ENCODE assay signal across 8 cellular contexts in the genomic region with DNA sequence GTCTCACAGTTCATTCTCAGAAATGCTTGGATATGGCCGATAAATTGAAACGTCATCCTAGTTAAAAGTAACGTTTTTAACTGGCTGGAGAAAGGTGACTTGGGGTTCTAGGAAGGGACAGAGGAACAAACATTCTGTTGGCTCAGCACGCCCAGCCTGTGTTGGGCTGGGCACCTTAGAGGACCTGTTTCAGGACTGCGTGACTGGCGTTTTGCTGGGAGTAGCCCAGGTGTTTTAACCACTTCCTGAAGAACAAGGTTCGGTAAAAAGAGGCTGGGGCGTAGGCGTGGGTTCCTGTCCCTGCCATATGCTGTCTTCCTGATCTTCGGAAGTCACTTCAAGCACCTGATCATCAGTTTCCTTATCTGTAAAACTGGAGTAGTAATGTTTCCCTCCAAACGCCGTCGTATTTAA. TPM values are rescaled to one million over a fixed set of nuclear protein-coding genes. Genes with fewer than 3 reads are reported as not detected.
DNase-seq lines count a peak whose midpoint lies in the region; ATAC-seq and TF ChIP-seq lines count a peak whose summit lies in the region.

No MANE protein-coding gene starts in this region.

- H3K79me2 ChIP-seq in OCI-LY1 (ENCODE audit: insufficient read depth, low read length) = no peaks in the 10 kb centered on the region

- H4K20me1 ChIP-seq in OCI-LY1 (ENCODE audit: insufficient read depth, low read length) = peaks cover 2% of the 10 kb centered on the region; the same call in 1 of the 2 replicates

- DNase-seq in right atrium auricular region (ENCODE audit: low spot score) (no peak), left cardiac atrium (no peak), left lung (peak in 1 of 2 donors; percentile 51), SK-N-DZ (ENCODE audit: low spot score) (no peak)
- peak; percentile 64 for DNase-seq in activated naive CD4-positive, alpha-beta T cell treated with Interleukin-2 at 50 U/mL for 16 hours
- peak in 1 of 2 donors; percentile 65 for DNase-seq in stimulated activated effector memory CD8-positive, alpha-beta T cell treated with anti-CD3 and anti-CD28 coated beads, Interleukin-12 subunit alpha, Interleukin-12 subunit beta, amount 100 ng/mL, for 72 hours (ENCODE audit: low spot score in 2 of 2)

- TF ChIP-seq CTCF in right atrium auricular region (IDR thresholded peaks at IDR 0.05) (no peak), OCI-LY1 (IDR thresholded peaks at IDR 0.05; ENCODE audit: low read length) (no peak), left lung (IDR thresholded peaks at IDR 0.05) (no peak)

- H3K27ac ChIP-seq in right atrium auricular region (peak overlapping the region; percentile 96 to 98), OCI-LY1 (ENCODE audit: low read depth, low read length, poor library complexity, severe bottlenecking) (peak overlapping the region; percentile 45), left lung (peak overlapping the region; percentile 98 to 99)

- peak overlapping the region; percentile 86 for H3K4me3 Mint-ChIP-seq in stimulated activated effector memory CD8-positive, alpha-beta T cell treated with anti-CD3 and anti-CD28 coated beads, Interleukin-12 subunit alpha, Interleukin-12 subunit beta, amount 100 ng/mL, for 72 hours

- H3K27me3 ChIP-seq in right atrium auricular region = no peaks in the 10 kb centered on the region
- H3K27me3 ChIP-seq in OCI-LY1 (ENCODE audit: insufficient read depth, low read length) = no peaks in the 10 kb centered on the region
- H3K27me3 ChIP-seq in left lung = no peaks in the 10 kb centered on the region

- peak overlapping the region; percentile 73 to 79 for H3K4me3 ChIP-seq in right atrium auricular region
- peak overlapping the region; percentile 88 for H3K4me3 ChIP-seq in OCI-LY1 (ENCODE audit: low read depth, low read length, poor library complexity, severe bottlenecking)
- peak overlapping the region; percentile 82 to 84 for H3K4me3 ChIP-seq in left lung

- intact Hi-C loops in left cardiac atrium (cut with DNase I) (loop anchor here (5.0 to 10.0 kb wide), 2 partner anchors 105 to 258 kb away; no protein-coding TSS in a partner anchor), left lung (cut with DNase I) (loop anchor here (10.0 kb wide), 2 partner anchors 95 to 265 kb away; no protein-coding TSS in a partner anchor)

- H3K4me2 ChIP-seq in OCI-LY1 (ENCODE audit: low read length) = peak overlapping the region; percentile 79

- H3F3A ChIP-seq in OCI-LY1 (ENCODE audit: insufficient read depth, low read length) = 0 out of 2 replicates have a peak, but pooled peaks cover 3% of the 10 kb centered on the region

- H3K36me3 Mint-ChIP-seq in stimulated activated effector memory CD8-positive, alpha-beta T cell treated with anti-CD3 and anti-CD28 coated beads, Interleukin-12 subunit alpha, Interleukin-12 subunit beta, amount 100 ng/mL, for 72 hours = peaks cover 32% of the 10 kb centered on the region

- no peaks in the 10 kb centered on the region for H3K9me3 Mint-ChIP-seq in stimulated activated effector memory CD8-positive, alpha-beta T cell treated with anti-CD3 and anti-CD28 coated beads, Interleukin-12 subunit alpha, Interleukin-12 subunit beta, amount 100 ng/mL, for 72 hours

- H3K9me3 ChIP-seq in right atrium auricular region (no peaks in the 10 kb centered on the region), OCI-LY1 (ENCODE audit: low read length) (no peaks in the 10 kb centered on the region), left lung (no peaks in the 10 kb centered on the region)

- H3K9ac ChIP-seq in OCI-LY1 (ENCODE audit: low read length) = peak overlapping the region; percentile 83

- H2AFZ ChIP-seq in OCI-LY1 (ENCODE audit: low read length) = no peak overlapping the region

- peak overlapping the region; percentile 89 for H3K27ac Mint-ChIP-seq in stimulated activated effector memory CD8-positive, alpha-beta T cell treated with anti-CD3 and anti-CD28 coated beads, Interleukin-12 subunit alpha, Interleukin-12 subunit beta, amount 100 ng/mL, for 72 hours

- H3K9me2 ChIP-seq in OCI-LY1 (ENCODE audit: low read depth, low read length) = no peaks in the 10 kb centered on the region

- H3K36me3 ChIP-seq in right atrium auricular region (peaks cover 13% of the 10 kb centered on the region), OCI-LY1 (ENCODE audit: insufficient read depth, low read length) (peaks cover 23% of the 10 kb centered on the region), left lung (peaks cover 0 to 12% of the 10 kb centered on the region in 2 donors)

- H3K4me1 Mint-ChIP-seq in stimulated activated effector memory CD8-positive, alpha-beta T cell treated with anti-CD3 and anti-CD28 coated beads, Interleukin-12 subunit alpha, Interleukin-12 subunit beta, amount 100 ng/mL, for 72 hours = peaks cover 35% of the 10 kb centered on the region

- peaks cover 0 to 26% of the 10 kb centered on the region in 2 donors for H3K4me1 ChIP-seq in right atrium auricular region
- H3K4me1 ChIP-seq in OCI-LY1 (ENCODE audit: insufficient read depth, low read length, severe bottlenecking) = peaks cover 24% of the 10 kb centered on the region
- H3K4me1 ChIP-seq in left lung = peaks cover 12 to 45% of the 10 kb centered on the region in 2 donors

- ATAC-seq in left cardiac atrium (no peak), left lung (peak; percentile 10), HG03025 (IDR thresholded peaks at IDR 0.05; ENCODE audit: low FRiP score, unreplicated experiment) (no peak)
- no peak for ATAC-seq in stimulated activated effector memory CD8-positive, alpha-beta T cell treated with anti-CD3 and anti-CD28 coated beads, Interleukin-12 subunit alpha, Interleukin-12 subunit beta, amount 100 ng/mL, for 72 hours

RNA-seq across cellular contexts. Expression of a gene that starts 1.1 kb away (rescaled TPM):
- 10 to 100 TPM; 10.0 to 26.1 TPM for total RNA-seq in right atrium auricular region
- total RNA-seq in left cardiac atrium = 10 to 100 TPM in 1 of 2 donors, 1 to 10 TPM in 1; 9.2 to 19.5 TPM
- total RNA-seq in left lung = 10 to 100 TPM; 19.2 to 27.6 TPM
- 22.5 and 31.4 TPM in 2 replicates for polyA plus RNA-seq in SK-N-DZ (2014; cell fraction: cytosol; rRNA removed)
- polyA plus RNA-seq in SK-N-DZ (2014; cell fraction: nucleus; rRNA removed) = 12.6 and 14.4 TPM in 2 replicates

RNA-seq across cellular contexts. Expression of a gene that starts 10.0 kb away (rescaled TPM):
- total RNA-seq in right atrium auricular region = 10 to 100 TPM; 11.3 to 14.5 TPM
- total RNA-seq in left cardiac atrium = 10 to 100 TPM; 17.3 to 19.4 TPM
- 10 to 100 TPM; 24.2 to 28.2 TPM for total RNA-seq in left lung
- polyA plus RNA-seq in SK-N-DZ (2014; cell fraction: cytosol; rRNA removed) = 15.2 and 15.7 TPM in 2 replicates
- polyA plus RNA-seq in SK-N-DZ (2014; cell fraction: nucleus; rRNA removed) = 9.0 and 12.1 TPM in 2 replicates

Comparison
In these comparisons a context has a peak if more than half of its experiments do, and no peak if none do; other contexts are left out.
1. H3K27ac ChIP-seq: peak in every context shown above with its lines; median percentile 98 in left lung; 97 in right atrium auricular region; 45 in OCI-LY1.